In genomic region chr16:30997000-30997886, GRCh38 we compare ENCODE assay signal across 8 cellular contexts. TPM values are rescaled to one million over a fixed set of nuclear protein-coding genes. Genes with fewer than 3 reads are reported as not detected.
DNase-seq lines count a peak whose midpoint lies in the region; ATAC-seq and TF ChIP-seq lines count a peak whose summit lies in the region.

No MANE protein-coding gene starts in this region.

- H3K4me1 ChIP-seq in OCI-LY7 (ENCODE audit: insufficient read depth, low read length, poor library complexity, severe bottlenecking): peaks cover 10% of the 10 kb centered on the region
- H3K4me1 ChIP-seq in stomach smooth muscle (ENCODE audit: control insufficient read depth, insufficient read depth, low read length): peaks cover 22% of the 10 kb centered on the region

- H3K9me3 Mint-ChIP-seq in nephron: no peaks in the 10 kb centered on the region

- H3K9me2 ChIP-seq in OCI-LY7 (ENCODE audit: insufficient read depth, low read length): no peaks in the 10 kb centered on the region

- H3K4me3 Mint-ChIP-seq in nephron: peak overlapping the region; percentile 77 to 80 (median 80)

- no peak overlapping the region for H3K27ac Mint-ChIP-seq in nephron

- H2AFZ ChIP-seq in OCI-LY7 (ENCODE audit: low read length): peak overlapping the region; percentile 95

- H3K79me2 ChIP-seq in OCI-LY7 (ENCODE audit: insufficient read depth, low read depth, low read length): no peaks in the 10 kb centered on the region

- no peaks in the 10 kb centered on the region for H3K36me3 ChIP-seq in OCI-LY7 (ENCODE audit: insufficient read depth, low read length)
- no peaks in the 10 kb centered on the region for H3K36me3 ChIP-seq in stomach smooth muscle (ENCODE audit: control insufficient read depth in 2 of 2, insufficient read depth in 2 of 2, low read length in 2 of 2)

- no peaks in the 10 kb centered on the region for H3K27me3 ChIP-seq in stomach smooth muscle (ENCODE audit: control insufficient read depth in 1 of 2, insufficient read depth in 2 of 2, low read length in 2 of 2)

- peak overlapping the region; percentile 96 for H3K4me2 ChIP-seq in OCI-LY7 (ENCODE audit: low read length)

- peak overlapping the region; percentile 73 to 80 for H3K9ac ChIP-seq in stomach smooth muscle (ENCODE audit: low read length in 2 of 2)

- H4K20me1 ChIP-seq in OCI-LY7 (ENCODE audit: insufficient read depth, low read length): no peaks in the 10 kb centered on the region

- TF ChIP-seq CTCF in OCI-LY7 (conservative IDR thresholded peaks at IDR 0.05; ENCODE audit: low read length) (no peak), nephron (IDR thresholded peaks at IDR 0.05; ENCODE audit: unreplicated experiment in 3 of 3) (no peak)

- POLR2A ChIA-PET in OCI-LY7 (lab: Charles Lee): interaction anchor here (0.6 kb wide), 1 partner anchor 128 kb away, joined by 4 read pairs; no protein-coding TSS in a partner anchor

- intact Hi-C loops in OCI-LY7 (cut with micrococcal nuclease; ENCODE audit: unreplicated experiment): loop anchor here (2.0 to 5.0 kb wide), 2 partner anchors 74 to 75 kb away; partner anchors contain the start of genes FBXL19, ZNF646 and ZNF668

- H3K36me3 Mint-ChIP-seq in nephron (ENCODE audit: low read depth): peaks cover 4% of the 10 kb centered on the region

- no TSS peak for BruUV-seq in OCI-LY7 (replicated peaks; lab: Mats Ljungman, UMichigan)

- ATAC-seq in HG03103 (IDR thresholded peaks at IDR 0.05; ENCODE audit: low read depth, unreplicated experiment): peak; percentile 65

- H3K27ac ChIP-seq in OCI-LY7 (ENCODE audit: low read depth, low read length, poor library complexity, severe bottlenecking) (no peak overlapping the region), stomach smooth muscle (ENCODE audit: low read length) (peak overlapping the region; percentile 41)

- H3K4me3 ChIP-seq in OCI-LY7 (ENCODE audit: low read depth, low read length, poor library complexity, severe bottlenecking) (peak overlapping the region; percentile 72), stomach smooth muscle (ENCODE audit: low read length in 2 of 2) (peak overlapping the region; percentile 81 to 84)

- CTCF ChIA-PET in OCI-LY7 (lab: Charles Lee; ENCODE audit: unreplicated experiment): interaction anchor here (0.7 kb wide), 1 partner anchor 625 kb away, joined by 5 read pairs; no protein-coding TSS in a partner anchor

- H3K27me3 Mint-ChIP-seq in nephron (ENCODE audit: low read depth): peaks cover 9% of the 10 kb centered on the region

- peaks cover 18% of the 10 kb centered on the region for H3K4me1 Mint-ChIP-seq in nephron

- DNase-seq in NK-92 treated with Interleukin-12 subunit alpha and Interleukin-12 subunit beta, amount 100 ng/mL, for 24 hours (lab: John Stamatoyannopoulos, UW): peak; percentile 69
- DNase-seq in NK-92 (lab: John Stamatoyannopoulos, UW; ENCODE audit: unreplicated experiment) (no peak), OCI-LY7 (ENCODE audit: low spot score) (peak; percentile 79), fibroblast of peridontal ligament (ENCODE audit: extremely low read depth) (peak; percentile 36)
- DNase-seq in activated T-cell treated with anti-CD3 and anti-CD28 coated beads, Interleukin-2, amount 50 U/mL, for 48 hours: peak; percentile 86 to 90

- H3K9me3 ChIP-seq in OCI-LY7 (ENCODE audit: low read length) (no peaks in the 10 kb centered on the region), stomach smooth muscle (ENCODE audit: control insufficient read depth in 2 of 2, low read length in 2 of 2) (no peaks in the 10 kb centered on the region)

RNA-seq across cellular contexts. Expression of gene HSD3B7, which starts 12.2 kb away (rescaled TPM):
- 1.9 and 3.3 TPM in 2 replicates for total RNA-seq in OCI-LY7 (2014; rRNA removed; shearing (Covaris generic))
- total RNA-seq in OCI-LY7 (2022): 2.4 and 2.6 TPM in 2 replicates

RNA-seq across cellular contexts. Expression of gene STX1B, which starts 13.2 kb away (rescaled TPM):
- total RNA-seq in OCI-LY7 (2014; rRNA removed; shearing (Covaris generic)): 0.47 TPM in 1 of 2 replicates, not detected in the other
- 2.1 and 2.4 TPM in 2 replicates for total RNA-seq in OCI-LY7 (2022)

RNA-seq across cellular contexts. Expression of gene STX4, which starts 36.1 kb away (rescaled TPM):
- 14.6 and 16.6 TPM in 2 replicates for total RNA-seq in OCI-LY7 (2014; rRNA removed; shearing (Covaris generic))
- 40.5 and 41.6 TPM in 2 replicates for total RNA-seq in OCI-LY7 (2022)

RNA-seq across cellular contexts. Expression of gene SETD1A, which starts 39.7 kb away (rescaled TPM):
- 8.6 and 9.0 TPM in 2 replicates for total RNA-seq in OCI-LY7 (2014; rRNA removed; shearing (Covaris generic))
- total RNA-seq in OCI-LY7 (2022): 35.7 and 36.0 TPM in 2 replicates

RNA-seq across cellular contexts. Expression of gene ORAI3, which starts 48.4 kb away (rescaled TPM):
- 5.7 and 7.8 TPM in 2 replicates for total RNA-seq in OCI-LY7 (2014; rRNA removed; shearing (Covaris generic))
- total RNA-seq in OCI-LY7 (2022): 16.3 and 18.3 TPM in 2 replicates
